In the genomic region with DNA sequence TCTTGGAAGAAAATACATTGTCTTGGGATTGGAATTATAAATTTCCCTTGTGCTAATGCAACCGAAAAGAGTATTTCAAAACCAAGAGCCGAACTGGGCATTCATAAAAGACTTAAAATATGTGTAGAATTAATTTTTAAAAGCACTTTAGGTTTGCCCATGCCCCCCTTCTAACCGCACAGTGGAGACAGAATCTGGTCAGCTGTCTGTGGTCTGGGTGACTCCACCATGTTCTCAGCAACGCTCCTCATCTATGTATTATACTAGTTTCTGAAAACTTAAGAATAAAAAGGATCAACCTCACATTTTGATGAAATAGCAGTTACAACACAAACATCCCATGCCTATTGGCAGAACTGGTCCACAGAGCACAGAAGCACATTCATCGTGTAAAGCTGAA, we compare ENCODE assay signal across 25 cellular contexts.
"Had no signal": no experiment of that assay in that cellular context is flagged by ENCODE, and none has a peak within 500 bp of the region (broad histone marks: within the 10 kb centered on the region; RNA-seq: fewer than 3 reads in every experiment).

No MANE protein-coding gene starts in this region.

- DNase-seq: activated CD4-positive, alpha-beta memory T cell treated with anti-CD3 and anti-CD28 coated beads, Interleukin-2, amount 10 ng/mL, durations not matched to agents 7 days and 5 days; activated CD4-positive, alpha-beta T cell treated with anti-CD3 and anti-CD28 coated beads for 48 hours; activated CD4-positive, CD25-positive, alpha-beta regulatory T cell; activated CD8-positive, alpha-beta memory T cell treated with anti-CD3 and anti-CD28 coated beads, Interleukin-2, amount 10 ng/mL, durations not matched to agents 7 days and 5 days; activated gamma-delta T cell; activated T-cell treated with anti-CD3 and anti-CD28 coated beads for 4 hours; aorta; brain microvascular endothelial cell; caudate nucleus; dermis blood vessel endothelial cell; effector CD8-positive, alpha-beta T cell; erythroblast; foreskin keratinocyte; lower lobe of right lung; mesendoderm; naive B cell; retina; sigmoid colon; stimulated activated CD4-positive, alpha-beta T cell treated with anti-CD3 and anti-CD28 coated beads, Interleukin-4, amount 100 ng/mL, for 24 hours; stomach; T1000 had no signal

- H3K4me3 ChIP-seq: lower lobe of right lung, sigmoid colon, stomach, suprapubic skin, tibial nerve had no signal

- H3K9me3 ChIP-seq: lower lobe of right lung, sigmoid colon, stomach, suprapubic skin, tibial nerve had no signal

- H3K36me3 ChIP-seq: brain microvascular endothelial cell, lower lobe of right lung, sigmoid colon, stomach, suprapubic skin, tibial nerve had no signal

- H3K27me3 ChIP-seq: brain microvascular endothelial cell had no signal

- ATAC-seq: activated CD8-positive, alpha-beta memory T cell treated with anti-CD3 and anti-CD28 coated beads, Interleukin-2, amount 10 ng/mL, durations not matched to agents 7 days and 5 days; activated naive CD4-positive, alpha-beta T cell treated with anti-CD3 and anti-CD28 coated beads, Interleukin-2, amount 50 U/mL, for 72 hours; left lobe of liver; lower lobe of right lung had no signal

- H3K27ac ChIP-seq: brain microvascular endothelial cell, foreskin keratinocyte, lower lobe of right lung, sigmoid colon, stomach, suprapubic skin, tibial nerve had no signal

- H3K4me1 ChIP-seq: lower lobe of right lung, sigmoid colon, stomach, tibial nerve had no signal
